Comparison of ENCODE assay signal across 15 cellular contexts in the genomic region with DNA sequence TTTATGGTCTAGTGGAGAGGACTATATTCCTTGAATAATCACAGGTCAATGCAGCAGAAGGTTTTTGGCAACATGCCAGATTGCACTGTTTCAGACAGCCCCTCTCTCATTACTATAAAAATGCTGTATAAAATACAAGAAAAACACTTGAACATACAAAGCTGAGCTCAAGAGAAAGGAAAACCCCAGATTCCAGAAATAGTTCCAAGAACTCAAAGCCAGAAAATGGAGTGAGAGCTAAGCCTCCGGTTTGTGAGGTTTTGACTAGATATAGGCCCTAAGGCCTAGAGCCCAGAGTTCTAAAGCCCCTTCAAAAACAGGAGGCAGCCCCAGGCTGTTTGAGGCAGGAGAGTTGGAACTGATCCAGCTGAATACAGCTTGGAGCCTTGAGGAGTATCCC. TPM values are rescaled to one million over a fixed set of nuclear protein-coding genes. Genes with fewer than 3 reads are reported as not detected.
DNase-seq lines count a peak whose midpoint lies in the region; ATAC-seq and TF ChIP-seq lines count a peak whose summit lies in the region.
"Had no signal": no experiment of that assay in that cellular context is flagged by ENCODE, and none has a peak within 500 bp of the region (broad histone marks: within the 10 kb centered on the region; RNA-seq: fewer than 3 reads in every experiment).

No MANE protein-coding gene starts in this region.

- peaks cover 24% of the 10 kb centered on the region for H3K4me1 Mint-ChIP-seq in GM23338
- peaks cover 5% of the 10 kb centered on the region for H3K4me1 Mint-ChIP-seq in activated naive CD8-positive, alpha-beta T cell treated with anti-CD3 and anti-CD28 coated beads for 36 hours
- H3K4me1 Mint-ChIP-seq: stimulated activated naive B cell treated with anti-CD40 and anti-IgM and Interleukin-4, amounts not matched to agents 10 μg/mL and 1 μg/mL and 100 μg/mL, for 72 hours had no signal

- no peaks in the 10 kb centered on the region for H3K27me3 ChIP-seq in GM23338 (ENCODE audit: insufficient read depth)
- no peaks in the 10 kb centered on the region for H3K27me3 ChIP-seq in sigmoid colon
- H3K27me3 ChIP-seq: gastrocnemius medialis had no signal

- H3K4me2 ChIP-seq in GM23338, result no peak overlapping the region

- H3K4me3 ChIP-seq in GM23338, result no peak overlapping the region
- no peak overlapping the region for H3K4me3 ChIP-seq in sigmoid colon
- H3K4me3 ChIP-seq: gastrocnemius medialis had no signal

- no peaks in the 10 kb centered on the region for H3K36me3 ChIP-seq in GM23338 (ENCODE audit: insufficient read depth)
- no peaks in the 10 kb centered on the region for H3K36me3 ChIP-seq in sigmoid colon
- H3K36me3 ChIP-seq: gastrocnemius medialis had no signal

- H3K27me3 Mint-ChIP-seq in GM23338 (ENCODE audit: insufficient read depth, low read depth, poor library complexity), result peaks cover 12% of the 10 kb centered on the region
- no peaks in the 10 kb centered on the region for H3K27me3 Mint-ChIP-seq in activated naive CD8-positive, alpha-beta T cell treated with anti-CD3 and anti-CD28 coated beads for 36 hours
- H3K27me3 Mint-ChIP-seq: activated CD4-positive, alpha-beta memory T cell treated with anti-CD3 and anti-CD28 coated beads for 36 hours had no signal

- no peak for ATAC-seq in GM23338
- ATAC-seq in HG03135 (IDR thresholded peaks at IDR 0.05; ENCODE audit: unreplicated experiment), result no peak
- ATAC-seq: CD8-positive, alpha-beta T cell; gastrocnemius medialis; Panc1; stimulated activated naive B cell treated with anti-CD40 and anti-IgM and Interleukin-4, amounts not matched to agents 10 μg/mL and 1 μg/mL and 100 μg/mL, for 72 hours had no signal

- no peaks in the 10 kb centered on the region for H3F3A ChIP-seq in GM23338 (replicated peaks; ENCODE audit: low read depth)

- in situ Hi-C loops in G401 (cut with HindIII; ENCODE audit: low sequenced_read_pairs), result no loop called here

- no peak for TF ChIP-seq CTCF in GM23338 (conservative IDR thresholded peaks at IDR 0.05; ENCODE audit: low read depth in 2 of 2)
- no peak for TF ChIP-seq CTCF in sigmoid colon (IDR thresholded peaks at IDR 0.05)

- H3K9me3 Mint-ChIP-seq in GM23338, result no peaks in the 10 kb centered on the region
- no peaks in the 10 kb centered on the region for H3K9me3 Mint-ChIP-seq in activated naive CD8-positive, alpha-beta T cell treated with anti-CD3 and anti-CD28 coated beads for 36 hours
- H3K9me3 Mint-ChIP-seq: activated CD4-positive, alpha-beta memory T cell treated with anti-CD3 and anti-CD28 coated beads for 36 hours; CD8-positive, alpha-beta T cell; dendritic cell treated with granulocyte-macrophage colony-stimulating factor and Interleukin-4, amounts not matched to agents 40 ng/mL and 50 ng/mL, for 4 days; stimulated activated naive B cell treated with anti-CD40 and anti-IgM and Interleukin-4, amounts not matched to agents 10 μg/mL and 1 μg/mL and 100 μg/mL, for 72 hours had no signal

- H4K20me1 ChIP-seq in GM23338 (replicated peaks; ENCODE audit: insufficient read depth), result no peaks in the 10 kb centered on the region

- H3K9me3 ChIP-seq in sigmoid colon, result no peaks in the 10 kb centered on the region
- H3K9me3 ChIP-seq: gastrocnemius medialis had no signal

- H2AFZ ChIP-seq in GM23338, result peak overlapping the region; percentile 43; the same call in 1 of the 2 replicates

- no peaks in the 10 kb centered on the region; the same call in 2 of the 3 replicates for H3K36me3 Mint-ChIP-seq in GM23338 (ENCODE audit: low read depth)
- H3K36me3 Mint-ChIP-seq in activated naive CD8-positive, alpha-beta T cell treated with anti-CD3 and anti-CD28 coated beads for 36 hours, result no peaks in the 10 kb centered on the region
- H3K36me3 Mint-ChIP-seq: activated CD4-positive, alpha-beta memory T cell treated with anti-CD3 and anti-CD28 coated beads for 36 hours; CD8-positive, alpha-beta T cell; stimulated activated naive B cell treated with anti-CD40 and anti-IgM and Interleukin-4, amounts not matched to agents 10 μg/mL and 1 μg/mL and 100 μg/mL, for 72 hours had no signal

- no peak overlapping the region for H3K27ac Mint-ChIP-seq in GM23338
- no peak overlapping the region for H3K27ac Mint-ChIP-seq in activated naive CD8-positive, alpha-beta T cell treated with anti-CD3 and anti-CD28 coated beads for 36 hours
- H3K27ac Mint-ChIP-seq: activated CD4-positive, alpha-beta memory T cell treated with anti-CD3 and anti-CD28 coated beads for 36 hours; CD8-positive, alpha-beta T cell; dendritic cell treated with granulocyte-macrophage colony-stimulating factor and Interleukin-4, amounts not matched to agents 40 ng/mL and 50 ng/mL, for 4 days; stimulated activated naive B cell treated with anti-CD40 and anti-IgM and Interleukin-4, amounts not matched to agents 10 μg/mL and 1 μg/mL and 100 μg/mL, for 72 hours had no signal

- TF ChIP-seq EP300 in sigmoid colon (IDR thresholded peaks at IDR 0.05), result no peak

- no peak for TF ChIP-seq POLR2A in sigmoid colon (IDR thresholded peaks at IDR 0.05)

- no peak overlapping the region for H3K27ac ChIP-seq in GM23338 (ENCODE audit: low read depth)
- peak overlapping the region in 3 of 4 donors; percentile 38 to 67 (median 53) for H3K27ac ChIP-seq in sigmoid colon
- H3K27ac ChIP-seq: gastrocnemius medialis had no signal

- intact Hi-C loops in sigmoid colon (cut with DNase I), result no loop called here

- H3K4me3 Mint-ChIP-seq in GM23338, result no peak overlapping the region
- no peak overlapping the region for H3K4me3 Mint-ChIP-seq in activated naive CD8-positive, alpha-beta T cell treated with anti-CD3 and anti-CD28 coated beads for 36 hours
- H3K4me3 Mint-ChIP-seq: activated CD4-positive, alpha-beta memory T cell treated with anti-CD3 and anti-CD28 coated beads for 36 hours; CD8-positive, alpha-beta T cell; dendritic cell treated with granulocyte-macrophage colony-stimulating factor and Interleukin-4, amounts not matched to agents 40 ng/mL and 50 ng/mL, for 4 days; stimulated activated naive B cell treated with anti-CD40 and anti-IgM and Interleukin-4, amounts not matched to agents 10 μg/mL and 1 μg/mL and 100 μg/mL, for 72 hours had no signal

- 76 to 89% methylated on average over 1 of the region's 1 CpG for WGBS in sigmoid colon, 2 donors

- H3K79me2 ChIP-seq in GM23338 (replicated peaks; ENCODE audit: insufficient read depth), result no peaks in the 10 kb centered on the region

- DNase-seq in GM23338 (ENCODE audit: low spot score) (no peak), NCI-H345 (lab: John Stamatoyannopoulos, UW) (peak; percentile 39), epidermal melanocyte (ENCODE audit: insufficient read length, low spot score) (peak; percentile 22), sigmoid colon (no peak), NCI-H1694 (lab: John Stamatoyannopoulos, UW) (no peak), G401 (ENCODE audit: low spot score) (no peak)
- no peak for DNase-seq in activated naive CD8-positive, alpha-beta T cell treated with anti-CD3 and anti-CD28 coated beads for 36 hours
- DNase-seq: activated CD4-positive, alpha-beta memory T cell treated with anti-CD3 and anti-CD28 coated beads for 36 hours; CD8-positive, alpha-beta T cell; gastrocnemius medialis; NCI-H187; stimulated activated naive B cell treated with anti-CD40 and anti-IgM and Interleukin-4, amounts not matched to agents 10 μg/mL and 1 μg/mL and 100 μg/mL, for 72 hours had no signal

- H3K4me1 ChIP-seq in GM23338 (ENCODE audit: insufficient read depth) (peaks cover 16% of the 10 kb centered on the region), sigmoid colon (peaks cover 0 to 32% (median 18%) of the 10 kb centered on the region in 4 donors)
- H3K4me1 ChIP-seq: gastrocnemius medialis had no signal

- H3K9me2 ChIP-seq in GM23338 (ENCODE audit: insufficient read depth), result no peaks in the 10 kb centered on the region

TF ChIP-seq in GM23338, 12 proteins besides CTCF, POLR2A, EP300 and RAD21 (continues in another document):
- TF ChIP-seq EZH2 (IDR thresholded peaks at IDR 0.05; ENCODE audit: low read depth, unreplicated experiment) (no peak), REST (IDR thresholded peaks at IDR 0.05; ENCODE audit: unreplicated experiment) (no peak)
- TF ChIP-seq, protein P1, sequence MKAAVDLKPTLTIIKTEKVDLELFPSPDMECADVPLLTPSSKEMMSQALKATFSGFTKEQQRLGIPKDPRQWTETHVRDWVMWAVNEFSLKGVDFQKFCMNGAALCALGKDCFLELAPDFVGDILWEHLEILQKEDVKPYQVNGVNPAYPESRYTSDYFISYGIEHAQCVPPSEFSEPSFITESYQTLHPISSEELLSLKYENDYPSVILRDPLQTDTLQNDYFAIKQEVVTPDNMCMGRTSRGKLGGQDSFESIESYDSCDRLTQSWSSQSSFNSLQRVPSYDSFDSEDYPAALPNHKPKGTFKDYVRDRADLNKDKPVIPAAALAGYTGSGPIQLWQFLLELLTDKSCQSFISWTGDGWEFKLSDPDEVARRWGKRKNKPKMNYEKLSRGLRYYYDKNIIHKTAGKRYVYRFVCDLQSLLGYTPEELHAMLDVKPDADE (IDR thresholded peaks at IDR 0.05), result no peak

RNA-seq across cellular contexts. Expression of gene ACTN1, which starts 29.3 kb away (rescaled TPM):
- total RNA-seq in GM23338 (2014; rRNA removed; shearing (Covaris generic)), result 257 and 280 TPM in 2 replicates
- polyA plus RNA-seq in GM23338 (2016; fragmentation: Nextera tagmentation; extraction: Ambion mirVana) (121 and 129 TPM in 2 replicates), sigmoid colon (10 to 100 TPM; 20.1 to 98.1 (median 24.0) TPM)
- total RNA-seq in sigmoid colon, result 1,000 to 10,000 TPM in 1 of 4 donors, 100 to 1,000 TPM in 3; 372 to 1,069 (median 688) TPM
- total RNA-seq in activated naive CD8-positive, alpha-beta T cell treated with anti-CD3 and anti-CD28 coated beads for 36 hours, result 100 to 1,000 TPM; 171 to 177 TPM
- 78.8 and 90.9 TPM in 2 replicates for total RNA-seq in G401 (2014; rRNA removed; shearing (Covaris generic))

Comparison
In these comparisons a context has a peak if more than half of its experiments do, and no peak if none do; other contexts are left out.
1. DNase-seq: peak in NCI-H345 (single experiment) and epidermal melanocyte (single experiment); none in GM23338 (single experiment), sigmoid colon (single experiment), activated naive CD8-positive, alpha-beta T cell treated with anti-CD3 and anti-CD28 coated beads for 36 hours (single experiment), NCI-H1694 (single experiment) and G401 (single experiment).